ENCODE assay signal across 20 cellular contexts in genomic region chrX:147958316-147958715, GRCh38. TPM values are rescaled to one million over a fixed set of nuclear protein-coding genes. Genes with fewer than 3 reads are reported as not detected.
A peak's percentile ranks its signal among the peaks of the same experiment; 100 is the strongest.
DNase-seq lines count a peak whose midpoint lies in the region; ATAC-seq and TF ChIP-seq lines count a peak whose summit lies in the region.
"Had no signal": no experiment of that assay in that cellular context is flagged by ENCODE, and none has a peak within 500 bp of the region (broad histone marks: within the 10 kb centered on the region; RNA-seq: fewer than 3 reads in every experiment).

No MANE protein-coding gene starts in this region.

- peak; percentile 73 for DNase-seq in AG08395 (ENCODE audit: low spot score)
- no peak for DNase-seq in HCT116 (ENCODE audit: low read depth, low spot score)
- DNase-seq in SW480 (ENCODE audit: low spot score), result peak; percentile 32
- peak; percentile 61 to 82 for DNase-seq in foreskin fibroblast
- no peak for DNase-seq in nephron progenitor cell
- no peak for DNase-seq in activated naive CD4-positive, alpha-beta T cell treated with anti-CD3 and anti-CD28 coated beads, Interleukin-2, amount 10 ng/mL, durations not matched to agents 7 days and 5 days
- DNase-seq in AML-193 (lab: John Stamatoyannopoulos, UW), result no peak
- DNase-seq: activated CD4-positive, CD25-positive, alpha-beta regulatory T cell treated with anti-CD3 and anti-CD28 coated beads, Interleukin-2, amount 50 U/mL, for 72 hours; effector CD4-positive, alpha-beta T cell; NCI-H2029; NCI-H748 treated with DMSO at 0.1 percent for 48 hours; RPMI8226; stimulated activated CD4-positive, alpha-beta T cell treated with anti-CD3 and anti-CD28 coated beads, Interleukin-1b, Interleukin-23, amount 100 ng/mL, for 48 hours had no signal

- H3K9me2 ChIP-seq in HCT116 (ENCODE audit: insufficient read depth), result no peaks in the 10 kb centered on the region

- intact Hi-C loops in HCT116 (cut with micrococcal nuclease), result no loop called here

- no peak overlapping the region for H3K4me3 ChIP-seq in HCT116 (replicated peaks in 1 of 2; ENCODE audit: low read depth in 1 of 2, low read length in 2 of 2)
- H3K4me3 ChIP-seq in foreskin fibroblast (ENCODE audit: low read depth in 1 of 2, low read length in 2 of 2), result no peak overlapping the region
- H3K4me3 ChIP-seq: gastroesophageal sphincter, right atrium auricular region had no signal

- RAD21 ChIA-PET in HCT116 (lab: Charles Lee; ENCODE audit: low non-redundant PET in 1 of 2, low total read pairs in 2 of 2, uncharacterized antibody in 2 of 2, unreplicated experiment in 2 of 2), result no interaction called here

- H3K4me2 ChIP-seq in HCT116 (ENCODE audit: low read length), result peak overlapping the region; percentile 27

- H4K20me1 ChIP-seq in HCT116 (ENCODE audit: insufficient read depth), result no peaks in the 10 kb centered on the region

- H3K36me3 ChIP-seq in HCT116 (ENCODE audit: control insufficient read depth in 1 of 2, insufficient read depth in 2 of 2, low read length in 2 of 2), result no peaks in the 10 kb centered on the region
- H3K36me3 ChIP-seq: gastroesophageal sphincter, right atrium auricular region had no signal

- H3K79me2 ChIP-seq in HCT116 (ENCODE audit: insufficient read depth, low read length), result no peaks in the 10 kb centered on the region

- BruUV-seq in HCT116 (replicated peaks; lab: Mats Ljungman, UMichigan), result no TSS peak

- H3K9ac ChIP-seq in HCT116 (ENCODE audit: low read length), result no peak overlapping the region

- TF ChIP-seq CTCF in HCT116 (IDR thresholded peaks at IDR 0.05 in 2 of 3, conservative IDR thresholded peaks at IDR 0.05 in 1 of 3; ENCODE audit: borderline replicate concordance in 1 of 3, insufficient read depth in 1 of 3, low read depth in 2 of 3, low read length in 2 of 3), result no peak
- TF ChIP-seq CTCF in foreskin fibroblast (IDR thresholded peaks at IDR 0.05; ENCODE audit: low read depth, low read length), result no peak
- TF ChIP-seq CTCF in nephron progenitor cell (IDR thresholded peaks at IDR 0.05), result no peak

- H3K9me3 ChIP-seq in HCT116 (ENCODE audit: control insufficient read depth in 1 of 2, insufficient read depth in 1 of 2, low read depth in 1 of 2, low read length in 2 of 2), result no peaks in the 10 kb centered on the region
- H3K9me3 ChIP-seq: gastroesophageal sphincter had no signal

- H3K27ac ChIP-seq in HCT116 (ENCODE audit: low read depth, low read length), result no peak overlapping the region
- H3K27ac ChIP-seq: gastroesophageal sphincter, right atrium auricular region had no signal

- POLR2A ChIA-PET in HCT116 (lab: Charles Lee), result no interaction called here

- H3K27me3 ChIP-seq in HCT116 (ENCODE audit: insufficient read depth, low read length), result no peaks in the 10 kb centered on the region
- H3K27me3 ChIP-seq: gastroesophageal sphincter, right atrium auricular region had no signal

- no peaks in the 10 kb centered on the region for H3K36me3 Mint-ChIP-seq in nephron progenitor cell (ENCODE audit: low read depth)
- H3K36me3 Mint-ChIP-seq in activated naive CD4-positive, alpha-beta T cell treated with anti-CD3 and anti-CD28 coated beads, Interleukin-2, amount 10 ng/mL, durations not matched to agents 7 days and 5 days, result no peaks in the 10 kb centered on the region
- H3K36me3 Mint-ChIP-seq: brain had no signal

- CTCF ChIA-PET in HCT116 (lab: Charles Lee), result interaction anchor here (0.6 kb wide), 1 partner anchor 26 kb away, joined by 3 read pairs; no protein-coding TSS in a partner anchor
- CTCF ChIA-PET in activated naive CD4-positive, alpha-beta T cell treated with anti-CD3 and anti-CD28 coated beads, Interleukin-2, amount 10 ng/mL, durations not matched to agents 7 days and 5 days (lab: Charles Lee), result no interaction called here

- ATAC-seq in HCT116 (no peak), HG03196 (IDR thresholded peaks at IDR 0.05; ENCODE audit: unreplicated experiment) (no peak)
- ATAC-seq: gastroesophageal sphincter had no signal

- H3K9me3 Mint-ChIP-seq in nephron progenitor cell, result peaks cover 49% of the 10 kb centered on the region
- no peaks in the 10 kb centered on the region for H3K9me3 Mint-ChIP-seq in activated naive CD4-positive, alpha-beta T cell treated with anti-CD3 and anti-CD28 coated beads, Interleukin-2, amount 10 ng/mL, durations not matched to agents 7 days and 5 days

- H3K27me3 Mint-ChIP-seq in nephron progenitor cell (ENCODE audit: low read depth, poor library complexity), result peaks cover 3% of the 10 kb centered on the region
- H3K27me3 Mint-ChIP-seq in activated naive CD4-positive, alpha-beta T cell treated with anti-CD3 and anti-CD28 coated beads, Interleukin-2, amount 10 ng/mL, durations not matched to agents 7 days and 5 days, result no peaks in the 10 kb centered on the region
- H3K27me3 Mint-ChIP-seq: brain had no signal

- H3K4me3 Mint-ChIP-seq in nephron progenitor cell, result no peak overlapping the region
- no peak overlapping the region for H3K4me3 Mint-ChIP-seq in activated naive CD4-positive, alpha-beta T cell treated with anti-CD3 and anti-CD28 coated beads, Interleukin-2, amount 10 ng/mL, durations not matched to agents 7 days and 5 days
- H3K4me3 Mint-ChIP-seq: brain, neural crest cell had no signal

- H3K4me1 Mint-ChIP-seq in nephron progenitor cell, result no peaks in the 10 kb centered on the region
- no peaks in the 10 kb centered on the region for H3K4me1 Mint-ChIP-seq in activated naive CD4-positive, alpha-beta T cell treated with anti-CD3 and anti-CD28 coated beads, Interleukin-2, amount 10 ng/mL, durations not matched to agents 7 days and 5 days
- H3K4me1 Mint-ChIP-seq: brain, neural crest cell had no signal

- H3K4me1 ChIP-seq in HCT116 (ENCODE audit: control insufficient read depth in 1 of 2, insufficient read depth in 2 of 2, low read length in 2 of 2), result peaks cover 0 to 6% of the 10 kb centered on the region in 2 experiments; a peak in 1 of 4 replicates
- H3K4me1 ChIP-seq: gastroesophageal sphincter, right atrium auricular region had no signal

- H3K27ac Mint-ChIP-seq in nephron progenitor cell, result no peak overlapping the region
- H3K27ac Mint-ChIP-seq in activated naive CD4-positive, alpha-beta T cell treated with anti-CD3 and anti-CD28 coated beads, Interleukin-2, amount 10 ng/mL, durations not matched to agents 7 days and 5 days, result no peak overlapping the region
- H3K27ac Mint-ChIP-seq: brain had no signal

- TF ChIP-seq POLR2A in HCT116 (IDR thresholded peaks at IDR 0.05; ENCODE audit: borderline replicate concordance, extremely low read depth, insufficient read depth, insufficient read length), result no peak

- no peak overlapping the region for H2AFZ ChIP-seq in HCT116 (ENCODE audit: low read depth, low read length, poor library complexity, severe bottlenecking)

- no peak for TF ChIP-seq RAD21 in HCT116 (IDR thresholded peaks at IDR 0.05; ENCODE audit: low read depth)

TF ChIP-seq in HCT116, 20 proteins besides CTCF, POLR2A, EP300 and RAD21:
- TF ChIP-seq, protein P1, sequence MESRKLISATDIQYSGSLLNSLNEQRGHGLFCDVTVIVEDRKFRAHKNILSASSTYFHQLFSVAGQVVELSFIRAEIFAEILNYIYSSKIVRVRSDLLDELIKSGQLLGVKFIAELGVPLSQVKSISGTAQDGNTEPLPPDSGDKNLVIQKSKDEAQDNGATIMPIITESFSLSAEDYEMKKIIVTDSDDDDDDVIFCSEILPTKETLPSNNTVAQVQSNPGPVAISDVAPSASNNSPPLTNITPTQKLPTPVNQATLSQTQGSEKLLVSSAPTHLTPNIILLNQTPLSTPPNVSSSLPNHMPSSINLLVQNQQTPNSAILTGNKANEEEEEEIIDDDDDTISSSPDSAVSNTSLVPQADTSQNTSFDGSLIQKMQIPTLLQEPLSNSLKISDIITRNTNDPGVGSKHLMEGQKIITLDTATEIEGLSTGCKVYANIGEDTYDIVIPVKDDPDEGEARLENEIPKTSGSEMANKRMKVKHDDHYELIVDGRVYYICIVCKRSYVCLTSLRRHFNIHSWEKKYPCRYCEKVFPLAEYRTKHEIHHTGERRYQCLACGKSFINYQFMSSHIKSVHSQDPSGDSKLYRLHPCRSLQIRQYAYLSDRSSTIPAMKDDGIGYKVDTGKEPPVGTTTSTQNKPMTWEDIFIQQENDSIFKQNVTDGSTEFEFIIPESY (IDR thresholded peaks at IDR 0.05; ENCODE audit: extremely low read depth, insufficient replicate concordance, low read length), result no peak
- TF ChIP-seq YY1 (IDR thresholded peaks at IDR 0.05; ENCODE audit: extremely low read depth, insufficient replicate concordance, low read depth, low read length) (no peak), ZNF274 (IDR thresholded peaks at IDR 0.05; ENCODE audit: low read depth, low read length) (no peak), EZH2 (IDR thresholded peaks at IDR 0.05) (no peak), TCF7L2 (IDR thresholded peaks at IDR 0.05; ENCODE audit: borderline replicate concordance, extremely low read depth, insufficient read depth, insufficient read length) (no peak), FOSL1 (IDR thresholded peaks at IDR 0.05; ENCODE audit: low read depth) (no peak), EGR1 (IDR thresholded peaks at IDR 0.05; ENCODE audit: low read depth) (no peak), SP1 (IDR thresholded peaks at IDR 0.05; ENCODE audit: low read depth) (no peak), ELF1 (IDR thresholded peaks at IDR 0.05; ENCODE audit: borderline replicate concordance, low read depth) (no peak)
- TF ChIP-seq, protein P2, sequence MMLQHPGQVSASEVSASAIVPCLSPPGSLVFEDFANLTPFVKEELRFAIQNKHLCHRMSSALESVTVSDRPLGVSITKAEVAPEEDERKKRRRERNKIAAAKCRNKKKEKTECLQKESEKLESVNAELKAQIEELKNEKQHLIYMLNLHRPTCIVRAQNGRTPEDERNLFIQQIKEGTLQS (IDR thresholded peaks at IDR 0.05), result no peak
- TF ChIP-seq, protein P3, sequence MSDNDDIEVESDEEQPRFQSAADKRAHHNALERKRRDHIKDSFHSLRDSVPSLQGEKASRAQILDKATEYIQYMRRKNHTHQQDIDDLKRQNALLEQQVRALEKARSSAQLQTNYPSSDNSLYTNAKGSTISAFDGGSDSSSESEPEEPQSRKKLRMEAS (IDR thresholded peaks at IDR 0.05), result no peak

RNA-seq across cellular contexts. Expression of gene FMR1NB, which starts 22.8 kb away (rescaled TPM):
- total RNA-seq in HCT116 (2021; ENCODE audit: unreplicated experiment), result not detected
- polyA plus RNA-seq in HCT116 (2012), result not detected in 2 replicates
- total RNA-seq: gastroesophageal sphincter; neural crest cell; right atrium auricular region; T-helper 2 cell treated with Interferon-gamma antibody and Interleukin-4, amounts not matched to agents 100 ng/mL and 5 ng/mL, for 36 hours; temporal lobe had no signal

RNA-seq across cellular contexts. Expression of gene FMR1, which starts 46.6 kb away (rescaled TPM):
- total RNA-seq in HCT116 (2021; ENCODE audit: unreplicated experiment), result 31.1 TPM
- polyA plus RNA-seq in HCT116 (2012), result 17.6 and 18.7 TPM in 2 replicates

Comparison
In these comparisons a context has a peak if more than half of its experiments do, and no peak if none do; other contexts are left out.
1. DNase-seq: peak in AG08395 (single experiment), SW480 (single experiment) and foreskin fibroblast (2 of 2); none in HCT116 (single experiment), nephron progenitor cell (single experiment), activated naive CD4-positive, alpha-beta T cell treated with anti-CD3 and anti-CD28 coated beads, Interleukin-2, amount 10 ng/mL, durations not matched to agents 7 days and 5 days (single experiment) and AML-193 (0 of 2).